ENCODE assay signal across 21 cellular contexts in genomic region chrX:118682258-118683014, GRCh38. TPM values are rescaled to one million over a fixed set of nuclear protein-coding genes. Genes with fewer than 3 reads are reported as not detected.
DNase-seq lines count a peak whose midpoint lies in the region; ATAC-seq and TF ChIP-seq lines count a peak whose summit lies in the region.
"Had no signal": no experiment of that assay in that cellular context is flagged by ENCODE, and none has a peak within 500 bp of the region (broad histone marks: within the 10 kb centered on the region; RNA-seq: fewer than 3 reads in every experiment).

No MANE protein-coding gene starts in this region.

- 55% methylated on average over 2 of the region's 2 CpGs for WGBS in hepatocyte (ENCODE audit: low lambda C conversion rate, missing lambda C conversion rate)

- H2AFZ ChIP-seq in hepatocyte = no peak overlapping the region

- H3K36me3 ChIP-seq in hepatocyte (replicated peaks; ENCODE audit: insufficient read depth, low read depth) (no peaks in the 10 kb centered on the region), left ventricle myocardium inferior (no peaks in the 10 kb centered on the region)
- H3K36me3 ChIP-seq: adrenal gland had no signal

- peaks cover 3% of the 10 kb centered on the region for H3K36me3 Mint-ChIP-seq in activated naive CD4-positive, alpha-beta T cell treated with anti-CD3 and anti-CD28 coated beads for 36 hours (ENCODE audit: low read depth)
- no peaks in the 10 kb centered on the region for H3K36me3 Mint-ChIP-seq in activated naive CD4-positive, alpha-beta T cell treated with anti-CD3 and anti-CD28 coated beads, Interleukin-2, amount 50 U/mL, for 72 hours
- peaks cover 13% of the 10 kb centered on the region for H3K36me3 Mint-ChIP-seq in stimulated activated memory B cell treated with anti-CD40 and anti-IgM and Interleukin-4, amounts not matched to agents 10 μg/mL and 1 μg/mL and 100 μg/mL, for 72 hours

- H3K4me1 Mint-ChIP-seq in activated naive CD4-positive, alpha-beta T cell treated with anti-CD3 and anti-CD28 coated beads for 36 hours (ENCODE audit: low read depth) = no peaks in the 10 kb centered on the region
- peaks cover 7% of the 10 kb centered on the region for H3K4me1 Mint-ChIP-seq in stimulated activated memory B cell treated with anti-CD40 and anti-IgM and Interleukin-4, amounts not matched to agents 10 μg/mL and 1 μg/mL and 100 μg/mL, for 72 hours

- H3K4me1 ChIP-seq in hepatocyte (ENCODE audit: insufficient read depth) (no peaks in the 10 kb centered on the region), left ventricle myocardium inferior (no peaks in the 10 kb centered on the region)
- H3K4me1 ChIP-seq: adrenal gland, lower lobe of right lung, testis had no signal

- H3K9me3 ChIP-seq in hepatocyte (ENCODE audit: low read depth) (no peaks in the 10 kb centered on the region), left ventricle myocardium inferior (replicated peaks) (no peaks in the 10 kb centered on the region)
- H3K9me3 ChIP-seq: adrenal gland, lower lobe of right lung, testis had no signal

- no peaks in the 10 kb centered on the region for H4K20me1 ChIP-seq in hepatocyte (ENCODE audit: insufficient read depth, poor library complexity, severe bottlenecking)

- H3K79me2 ChIP-seq in hepatocyte = no peaks in the 10 kb centered on the region

- H3K27ac Mint-ChIP-seq in activated naive CD4-positive, alpha-beta T cell treated with anti-CD3 and anti-CD28 coated beads for 36 hours = peak overlapping the region; percentile 50
- no peak overlapping the region for H3K27ac Mint-ChIP-seq in activated naive CD4-positive, alpha-beta T cell treated with anti-CD3 and anti-CD28 coated beads, Interleukin-2, amount 50 U/mL, for 72 hours
- peak overlapping the region; percentile 32 for H3K27ac Mint-ChIP-seq in stimulated activated memory B cell treated with anti-CD40 and anti-IgM and Interleukin-4, amounts not matched to agents 10 μg/mL and 1 μg/mL and 100 μg/mL, for 72 hours
- H3K27ac Mint-ChIP-seq: T-helper 1 cell treated with Interleukin-12 subunit alpha and Interleukin-12 subunit beta and Interleukin-4 antibody, amounts not matched to agents 30 μg/mL and 1 μg/mL, for 36 hours had no signal

- intact Hi-C loops in activated naive CD4-positive, alpha-beta T cell treated with anti-CD3 and anti-CD28 coated beads for 36 hours (cut with micrococcal nuclease) = no loop called here
- intact Hi-C loops in left ventricle myocardium inferior (cut with micrococcal nuclease) = no loop called here

- no peaks in the 10 kb centered on the region for H3K9me3 Mint-ChIP-seq in activated naive CD4-positive, alpha-beta T cell treated with anti-CD3 and anti-CD28 coated beads for 36 hours
- H3K9me3 Mint-ChIP-seq in activated naive CD4-positive, alpha-beta T cell treated with anti-CD3 and anti-CD28 coated beads, Interleukin-2, amount 50 U/mL, for 72 hours = no peaks in the 10 kb centered on the region
- H3K9me3 Mint-ChIP-seq in stimulated activated memory B cell treated with anti-CD40 and anti-IgM and Interleukin-4, amounts not matched to agents 10 μg/mL and 1 μg/mL and 100 μg/mL, for 72 hours = no peaks in the 10 kb centered on the region
- H3K9me3 Mint-ChIP-seq: T-helper 1 cell treated with Interleukin-12 subunit alpha and Interleukin-12 subunit beta and Interleukin-4 antibody, amounts not matched to agents 30 μg/mL and 1 μg/mL, for 36 hours had no signal

- H3K27ac ChIP-seq in hepatocyte (peak overlapping the region; percentile 36), left ventricle myocardium inferior (replicated peaks) (no peak overlapping the region)
- H3K27ac ChIP-seq: adrenal gland, lower lobe of right lung, testis had no signal

- H3K9me2 ChIP-seq in hepatocyte (replicated peaks; ENCODE audit: insufficient read depth) = no peaks in the 10 kb centered on the region

- no peak overlapping the region for H3K4me3 ChIP-seq in hepatocyte
- H3K4me3 ChIP-seq in left ventricle myocardium inferior = no peak overlapping the region
- H3K4me3 ChIP-seq: adrenal gland, lower lobe of right lung, testis had no signal

- no peak overlapping the region for H3K4me3 Mint-ChIP-seq in activated naive CD4-positive, alpha-beta T cell treated with anti-CD3 and anti-CD28 coated beads for 36 hours
- H3K4me3 Mint-ChIP-seq in stimulated activated memory B cell treated with anti-CD40 and anti-IgM and Interleukin-4, amounts not matched to agents 10 μg/mL and 1 μg/mL and 100 μg/mL, for 72 hours = no peak overlapping the region
- H3K4me3 Mint-ChIP-seq: T-helper 1 cell treated with Interleukin-12 subunit alpha and Interleukin-12 subunit beta and Interleukin-4 antibody, amounts not matched to agents 30 μg/mL and 1 μg/mL, for 36 hours had no signal

- no peaks in the 10 kb centered on the region for H3K27me3 Mint-ChIP-seq in activated naive CD4-positive, alpha-beta T cell treated with anti-CD3 and anti-CD28 coated beads for 36 hours (ENCODE audit: low read depth)
- H3K27me3 Mint-ChIP-seq in stimulated activated memory B cell treated with anti-CD40 and anti-IgM and Interleukin-4, amounts not matched to agents 10 μg/mL and 1 μg/mL and 100 μg/mL, for 72 hours = no peaks in the 10 kb centered on the region

- no peak for DNase-seq in activated naive CD4-positive, alpha-beta T cell treated with anti-CD3 and anti-CD28 coated beads for 36 hours
- DNase-seq in activated naive CD4-positive, alpha-beta T cell treated with anti-CD3 and anti-CD28 coated beads, Interleukin-2, amount 50 U/mL, for 72 hours (ENCODE audit: low spot score in 2 of 2) = no peak
- DNase-seq in NCI-H748 treated with DMSO at 0.1 percent for 48 hours (lab: John Stamatoyannopoulos, UW) (peak; percentile 84), hepatocyte (ENCODE audit: low spot score) (no peak), left ventricle myocardium inferior (no peak), HuH-7.5 (ENCODE audit: low spot score) (no peak)
- DNase-seq: activated CD4-positive, alpha-beta T cell treated with anti-CD3 and anti-CD28 coated beads, Interleukin-2, amount 50 U/mL, for 1 hour; activated CD8-positive, alpha-beta memory T cell treated with anti-CD3 and anti-CD28 coated beads, Interleukin-2, amount 50 U/mL, for 4 hours; activated effector memory CD4-positive, alpha-beta T cell treated with anti-CD3 and anti-CD28 coated beads, Interleukin-2, amount 50 U/mL, for 16 hours; adrenal gland; caudate nucleus; DMS79; lower lobe of right lung; NCI-H1694; NCI-H446 treated with DMSO at 0.1 percent for 48 hours; right cardiac atrium; testis had no signal

- H3K27me3 ChIP-seq in hepatocyte (no peaks in the 10 kb centered on the region), left ventricle myocardium inferior (ENCODE audit: low read depth) (no peaks in the 10 kb centered on the region)
- H3K27me3 ChIP-seq: adrenal gland, testis had no signal

- TF ChIP-seq CTCF in hepatocyte (IDR thresholded peaks at IDR 0.05; ENCODE audit: poor library complexity) (no peak), left ventricle myocardium inferior (IDR thresholded peaks at IDR 0.05; ENCODE audit: borderline replicate concordance) (no peak)

- peak overlapping the region; percentile 13 for H3K4me2 ChIP-seq in hepatocyte

- ATAC-seq in activated naive CD4-positive, alpha-beta T cell treated with anti-CD3 and anti-CD28 coated beads, Interleukin-2, amount 50 U/mL, for 72 hours = no peak
- ATAC-seq in stimulated activated memory B cell treated with anti-CD40 and anti-IgM and Interleukin-4, amounts not matched to agents 10 μg/mL and 1 μg/mL and 100 μg/mL, for 72 hours = no peak
- ATAC-seq in HG02870 (IDR thresholded peaks at IDR 0.05; ENCODE audit: unreplicated experiment) = no peak
- ATAC-seq: lower lobe of right lung, right cardiac atrium had no signal

- CTCF ChIA-PET in activated naive CD4-positive, alpha-beta T cell treated with anti-CD3 and anti-CD28 coated beads for 36 hours (lab: Charles Lee) = no interaction called here

RNA-seq across cellular contexts. Expression of gene IL13RA1, which starts 45.0 kb away (rescaled TPM):
- 1 to 10 TPM; 1.8 to 1.9 TPM for total RNA-seq in activated naive CD4-positive, alpha-beta T cell treated with anti-CD3 and anti-CD28 coated beads for 36 hours
- 1 to 10 TPM in 1 of 2 donors, under 1 TPM in 1; 0.32 to 1.8 TPM for total RNA-seq in activated naive CD4-positive, alpha-beta T cell treated with anti-CD3 and anti-CD28 coated beads, Interleukin-2, amount 50 U/mL, for 72 hours
- 38.5 and 40.9 TPM in 2 replicates for total RNA-seq in hepatocyte
- 20.3 and 27.2 TPM in 2 replicates for polyA plus RNA-seq in hepatocyte
- total RNA-seq in left ventricle myocardium inferior = 14.8 TPM
- total RNA-seq: OCI-LY7 had no signal

Comparison
In these comparisons a context has a peak if more than half of its experiments do, and no peak if none do; other contexts are left out.
1. H3K27ac Mint-ChIP-seq: peak in activated naive CD4-positive, alpha-beta T cell treated with anti-CD3 and anti-CD28 coated beads for 36 hours (single experiment) and stimulated activated memory B cell treated with anti-CD40 and anti-IgM and Interleukin-4, amounts not matched to agents 10 μg/mL and 1 μg/mL and 100 μg/mL, for 72 hours (single experiment); none in activated naive CD4-positive, alpha-beta T cell treated with anti-CD3 and anti-CD28 coated beads, Interleukin-2, amount 50 U/mL, for 72 hours (0 of 2).